Comparison of ENCODE assay signal across 11 cellular contexts in genomic region chr3:107242579-107242978, GRCh38.
DNase-seq lines count a peak whose midpoint lies in the region; ATAC-seq, FAIRE-seq and TF ChIP-seq lines count a peak whose summit lies in the region.
"Had no signal": no experiment of that assay in that cellular context is flagged by ENCODE, and none has a peak within 500 bp of the region (broad histone marks: within the 10 kb centered on the region; RNA-seq: fewer than 3 reads in every experiment).

No MANE protein-coding gene starts in this region.

- H3K36me3 Mint-ChIP-seq in MCF 10A (ENCODE audit: insufficient read depth, unreplicated experiment): peaks cover 52% of the 10 kb centered on the region

- H3K9me3 Mint-ChIP-seq in MCF 10A (ENCODE audit: unreplicated experiment): no peaks in the 10 kb centered on the region

- peaks cover 39% of the 10 kb centered on the region for H3K4me1 Mint-ChIP-seq in MCF 10A (ENCODE audit: insufficient read depth, unreplicated experiment)

- no peaks in the 10 kb centered on the region for H3K27me3 Mint-ChIP-seq in MCF 10A (ENCODE audit: insufficient read depth, unreplicated experiment)

- no peak for TF ChIP-seq POLR2A in H54 (IDR thresholded peaks at IDR 0.05; ENCODE audit: low read depth, low read length)

- H3K27me3 ChIP-seq in neuron (ENCODE audit: insufficient read depth, low read length): no peaks in the 10 kb centered on the region

- H2AFZ ChIP-seq in neuron (ENCODE audit: low read depth, low read length): no peak overlapping the region

- CTCF ChIA-PET in MCF 10A (lab: Yijun Ruan, JAX): interaction anchor here (0.6 to 1.6 kb wide), 4 partner anchors 30 to 282 kb away, joined by 3 to 8 read pairs (median 5); no protein-coding TSS in a partner anchor

- peak overlapping the region; percentile 99 for H3K4me3 Mint-ChIP-seq in MCF 10A (ENCODE audit: unreplicated experiment)

- FAIRE-seq in H54 (lab: Jason Lieb, UNC): peak; percentile 52
- FAIRE-seq: GM18507 had no signal

- peaks cover 2% of the 10 kb centered on the region for H3K36me3 ChIP-seq in neuron (ENCODE audit: insufficient read depth, low read length)

- no peak for ATAC-seq in HG02938 (IDR thresholded peaks at IDR 0.05; ENCODE audit: unreplicated experiment)
- ATAC-seq in HG02678 (IDR thresholded peaks at IDR 0.05; ENCODE audit: unreplicated experiment): no peak

- POLR2A ChIA-PET in MCF 10A (lab: Yijun Ruan, JAX): interaction anchor here (0.7 to 3.1 kb wide), 7 partner anchors 8 to 187 kb away, joined by 3 to 68 read pairs (median 4); no protein-coding TSS in a partner anchor

- TF ChIP-seq CTCF in MCF 10A (IDR thresholded peaks at IDR 0.05; ENCODE audit: unreplicated experiment): no peak

- intact Hi-C loops in MCF 10A (cut with micrococcal nuclease): loop anchor here (1.0 kb wide), 1 partner anchor 282 kb away; no protein-coding TSS in a partner anchor

- H3K4me1 ChIP-seq in neuron (ENCODE audit: insufficient read depth, low read length): peaks cover 16% of the 10 kb centered on the region

- H3K9me3 ChIP-seq in neuron (ENCODE audit: low read length): no peaks in the 10 kb centered on the region

- DNase-seq in H54 (ENCODE audit: insufficient read length, low spot score): no peak
- peak; percentile 24 for DNase-seq in NCI-H2029 treated with DMSO at 0.1 percent for 48 hours (lab: John Stamatoyannopoulos, UW)
- no peak for DNase-seq in MCF 10A (ENCODE audit: unreplicated experiment)
- DNase-seq in hypothalamus (lab: John Stamatoyannopoulos, UW): no peak
- DNase-seq in islet precursor cell: no peak
- DNase-seq: effector memory CD4-positive, alpha-beta T cell; Kasumi-1 had no signal

- peak overlapping the region; percentile 78 for H3K4me3 ChIP-seq in neuron (ENCODE audit: low read length)

- peak overlapping the region; percentile 94 for H3K27ac Mint-ChIP-seq in MCF 10A (ENCODE audit: low read depth, unreplicated experiment)

- no TSS peak for BruUV-seq in MCF 10A (replicated peaks; lab: Mats Ljungman, UMichigan)
